In genomic region chr16:31201511-31202401, GRCh38 we compare ENCODE assay signal across 1 cellular context.
TF ChIP-seq lines count a peak whose summit lies in the region.

No MANE protein-coding gene starts in this region.

TF ChIP-seq in WTC11, 78 proteins besides CTCF, POLR2A, EP300 and RAD21 (continued from another document):
- TF ChIP-seq, protein P1, sequence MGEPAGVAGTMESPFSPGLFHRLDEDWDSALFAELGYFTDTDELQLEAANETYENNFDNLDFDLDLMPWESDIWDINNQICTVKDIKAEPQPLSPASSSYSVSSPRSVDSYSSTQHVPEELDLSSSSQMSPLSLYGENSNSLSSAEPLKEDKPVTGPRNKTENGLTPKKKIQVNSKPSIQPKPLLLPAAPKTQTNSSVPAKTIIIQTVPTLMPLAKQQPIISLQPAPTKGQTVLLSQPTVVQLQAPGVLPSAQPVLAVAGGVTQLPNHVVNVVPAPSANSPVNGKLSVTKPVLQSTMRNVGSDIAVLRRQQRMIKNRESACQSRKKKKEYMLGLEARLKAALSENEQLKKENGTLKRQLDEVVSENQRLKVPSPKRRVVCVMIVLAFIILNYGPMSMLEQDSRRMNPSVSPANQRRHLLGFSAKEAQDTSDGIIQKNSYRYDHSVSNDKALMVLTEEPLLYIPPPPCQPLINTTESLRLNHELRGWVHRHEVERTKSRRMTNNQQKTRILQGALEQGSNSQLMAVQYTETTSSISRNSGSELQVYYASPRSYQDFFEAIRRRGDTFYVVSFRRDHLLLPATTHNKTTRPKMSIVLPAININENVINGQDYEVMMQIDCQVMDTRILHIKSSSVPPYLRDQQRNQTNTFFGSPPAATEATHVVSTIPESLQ (CRISPR knock-in tag; IDR thresholded peaks at IDR 0.05): no peak
- peak; percentile 58 for TF ChIP-seq PRDM15 (CRISPR knock-in tag; IDR thresholded peaks at IDR 0.05)
- no peak for TF ChIP-seq ZNF423 (CRISPR knock-in tag; IDR thresholded peaks at IDR 0.05)
- no peak for TF ChIP-seq FOXK1 (CRISPR knock-in tag; IDR thresholded peaks at IDR 0.05)
- TF ChIP-seq, protein P2, sequence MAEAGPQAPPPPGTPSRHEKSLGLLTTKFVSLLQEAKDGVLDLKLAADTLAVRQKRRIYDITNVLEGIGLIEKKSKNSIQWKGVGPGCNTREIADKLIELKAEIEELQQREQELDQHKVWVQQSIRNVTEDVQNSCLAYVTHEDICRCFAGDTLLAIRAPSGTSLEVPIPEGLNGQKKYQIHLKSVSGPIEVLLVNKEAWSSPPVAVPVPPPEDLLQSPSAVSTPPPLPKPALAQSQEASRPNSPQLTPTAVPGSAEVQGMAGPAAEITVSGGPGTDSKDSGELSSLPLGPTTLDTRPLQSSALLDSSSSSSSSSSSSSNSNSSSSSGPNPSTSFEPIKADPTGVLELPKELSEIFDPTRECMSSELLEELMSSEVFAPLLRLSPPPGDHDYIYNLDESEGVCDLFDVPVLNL (CRISPR knock-in tag; IDR thresholded peaks at IDR 0.05; ENCODE audit: borderline replicate concordance, low read depth): no peak
- TF ChIP-seq ZBTB21 (CRISPR knock-in tag; IDR thresholded peaks at IDR 0.05; ENCODE audit: borderline replicate concordance): no peak
- no peak for TF ChIP-seq ZNF425 (CRISPR knock-in tag; conservative IDR thresholded peaks at IDR 0.05)
- TF ChIP-seq, protein P3, sequence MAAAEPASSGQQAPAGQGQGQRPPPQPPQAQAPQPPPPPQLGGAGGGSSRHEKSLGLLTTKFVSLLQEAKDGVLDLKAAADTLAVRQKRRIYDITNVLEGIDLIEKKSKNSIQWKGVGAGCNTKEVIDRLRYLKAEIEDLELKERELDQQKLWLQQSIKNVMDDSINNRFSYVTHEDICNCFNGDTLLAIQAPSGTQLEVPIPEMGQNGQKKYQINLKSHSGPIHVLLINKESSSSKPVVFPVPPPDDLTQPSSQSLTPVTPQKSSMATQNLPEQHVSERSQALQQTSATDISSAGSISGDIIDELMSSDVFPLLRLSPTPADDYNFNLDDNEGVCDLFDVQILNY (CRISPR knock-in tag; IDR thresholded peaks at IDR 0.05): no peak
- TF ChIP-seq ESRRA (CRISPR knock-in tag; IDR thresholded peaks at IDR 0.05; ENCODE audit: borderline replicate concordance): peak; percentile 22; the same call in 1 of the 2 replicates
- TF ChIP-seq JUN (CRISPR knock-in tag; IDR thresholded peaks at IDR 0.05): no peak
- TF ChIP-seq, protein P4, sequence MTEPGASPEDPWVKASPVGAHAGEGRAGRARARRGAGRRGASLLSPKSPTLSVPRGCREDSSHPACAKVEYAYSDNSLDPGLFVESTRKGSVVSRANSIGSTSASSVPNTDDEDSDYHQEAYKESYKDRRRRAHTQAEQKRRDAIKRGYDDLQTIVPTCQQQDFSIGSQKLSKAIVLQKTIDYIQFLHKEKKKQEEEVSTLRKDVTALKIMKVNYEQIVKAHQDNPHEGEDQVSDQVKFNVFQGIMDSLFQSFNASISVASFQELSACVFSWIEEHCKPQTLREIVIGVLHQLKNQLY (CRISPR knock-in tag; IDR thresholded peaks at IDR 0.05): no peak
- TF ChIP-seq RORB (CRISPR knock-in tag; IDR thresholded peaks at IDR 0.05): no peak
- peak; percentile 40; the same call in 1 of the 2 replicates for TF ChIP-seq ZNF121 (CRISPR knock-in tag; IDR thresholded peaks at IDR 0.05)
